In genomic region chr3:133527306-133527705, GRCh38 we compare ENCODE assay signal across 22 cellular contexts. TPM values are rescaled to one million over a fixed set of nuclear protein-coding genes. Genes with fewer than 3 reads are reported as not detected.
A peak's percentile ranks its signal among the peaks of the same experiment; 100 is the strongest.
DNase-seq lines count a peak whose midpoint lies in the region; TF ChIP-seq lines count a peak whose summit lies in the region.
"Had no signal": no experiment of that assay in that cellular context is flagged by ENCODE, and none has a peak within 500 bp of the region (broad histone marks: within the 10 kb centered on the region; RNA-seq: fewer than 3 reads in every experiment).

No MANE protein-coding gene starts in this region.

- no peaks in the 10 kb centered on the region for H3K79me2 ChIP-seq in neural cell (replicated peaks; ENCODE audit: insufficient read depth, low read length)

- no peak for TF ChIP-seq CTCF in colonic mucosa (IDR thresholded peaks at IDR 0.05)
- no peak for TF ChIP-seq CTCF in neural cell (IDR thresholded peaks at IDR 0.05; ENCODE audit: poor library complexity, severe bottlenecking)

- no peak for TF ChIP-seq RAD21 in neural cell (conservative IDR thresholded peaks at IDR 0.05)

- no peaks in the 10 kb centered on the region for H3K4me1 ChIP-seq in colonic mucosa
- H3K4me1 ChIP-seq: Peyer's patch had no signal

- H3K36me3 ChIP-seq in colonic mucosa (no peaks in the 10 kb centered on the region), neural cell (ENCODE audit: insufficient read depth, low read length) (no peaks in the 10 kb centered on the region)
- H3K36me3 ChIP-seq: BLaER1 treated with 17β-estradiol and CSF1 and Interleukin-3, amounts not matched to agents 10 nM and 100 nM; Peyer's patch had no signal

- H4K20me1 ChIP-seq in neural cell (ENCODE audit: insufficient read depth), result no peaks in the 10 kb centered on the region
- H4K20me1 ChIP-seq: BLaER1 treated with 17β-estradiol and CSF1 and Interleukin-3, amounts not matched to agents 10 nM and 100 nM had no signal

- H3K9me2 ChIP-seq in neural cell (ENCODE audit: insufficient read depth, low read length), result no peaks in the 10 kb centered on the region
- H3K9me2 ChIP-seq: SK-N-SH had no signal

- no peaks in the 10 kb centered on the region for H3F3A ChIP-seq in neural cell (ENCODE audit: insufficient read depth, low read length, poor library complexity, severe bottlenecking)

- no peaks in the 10 kb centered on the region for H3K9me3 ChIP-seq in colonic mucosa
- no peaks in the 10 kb centered on the region for H3K9me3 ChIP-seq in neural cell (ENCODE audit: low read length)
- H3K9me3 ChIP-seq: body of pancreas, Peyer's patch, SK-N-SH had no signal

- TF ChIP-seq EP300 in neural cell (conservative IDR thresholded peaks at IDR 0.05; ENCODE audit: poor library complexity, severe bottlenecking), result peak; percentile 27

- H3K27ac ChIP-seq in colonic mucosa (no peak overlapping the region), neural cell (ENCODE audit: low read length) (no peak overlapping the region)
- H3K27ac ChIP-seq: body of pancreas, Peyer's patch, skin epidermis had no signal

- in situ Hi-C loops in ACHN (cut with HindIII; ENCODE audit: low pct_ligation_motif_present, low pct_unique_long_range_greater_than_20kb, low sequenced_read_pairs), result no loop called here

- H3K27me3 ChIP-seq in colonic mucosa (no peaks in the 10 kb centered on the region), neural cell (ENCODE audit: insufficient read depth, low read depth, low read length) (no peaks in the 10 kb centered on the region)
- H3K27me3 ChIP-seq: BLaER1 treated with 17β-estradiol and CSF1 and Interleukin-3, amounts not matched to agents 10 nM and 100 nM; body of pancreas; Peyer's patch had no signal

- DNase-seq in DMS 273 (lab: John Stamatoyannopoulos, UW; ENCODE audit: unreplicated experiment) (peak; percentile 47), DMS 273 treated with DMSO at 0.1 percent for 48 hours (lab: John Stamatoyannopoulos, UW) (no peak), NCI-H146 treated with DMSO at 0.1 percent for 48 hours (lab: John Stamatoyannopoulos, UW; ENCODE audit: unreplicated experiment) (peak; percentile 47), colonic mucosa (peak; percentile 54), SIG-M5 (lab: John Stamatoyannopoulos, UW) (no peak), ACHN (no peak)
- no peak for DNase-seq in activated CD8-positive, alpha-beta memory T cell treated with anti-CD3 and anti-CD28 coated beads, Interleukin-2, amount 50 U/mL, for 4 hours
- DNase-seq: 8988T; activated CD4-positive, CD25-positive, alpha-beta regulatory T cell; activated CD8-positive, alpha-beta T cell treated with anti-CD3 and anti-CD28 coated beads for 36 hours; activated T-cell treated with anti-CD3 and anti-CD28 coated beads, Interleukin-2, amount 50 U/mL, for 48 hours; H7; mesendoderm; NCI-H2029 treated with DMSO at 0.1 percent for 48 hours; NCI-H524; Peyer's patch; SK-N-SH; stimulated activated CD4-positive, alpha-beta T cell treated with anti-CD3 and anti-CD28 coated beads, Interleukin-4, amount 100 ng/mL, for 1 hour had no signal

- no peak overlapping the region for H2AFZ ChIP-seq in neural cell (ENCODE audit: low read depth, low read length)

- no peak overlapping the region for H3K4me2 ChIP-seq in neural cell (ENCODE audit: low read length)
- H3K4me2 ChIP-seq: SK-N-SH had no signal

- no peak overlapping the region for H3K4me3 ChIP-seq in colonic mucosa
- no peak overlapping the region for H3K4me3 ChIP-seq in neural cell (ENCODE audit: low read length)
- H3K4me3 ChIP-seq: BLaER1 treated with 17β-estradiol and CSF1 and Interleukin-3, amounts not matched to agents 10 nM and 100 nM; body of pancreas; Peyer's patch; skin epidermis had no signal

- H3K9ac ChIP-seq in colonic mucosa (ENCODE audit: low read depth in 2 of 2, low read length in 2 of 2), result no peak overlapping the region
- no peak overlapping the region for H3K9ac ChIP-seq in neural cell (ENCODE audit: low read length)
- H3K9ac ChIP-seq: SK-N-SH had no signal

- intact Hi-C loops in colonic mucosa (cut with DNase I), result no loop called here

TF ChIP-seq in neural cell, 6 proteins besides CTCF, POLR2A, EP300 and RAD21:
- TF ChIP-seq SMC3 (conservative IDR thresholded peaks at IDR 0.05; ENCODE audit: poor library complexity) (no peak), POLR2AphosphoS5 (IDR thresholded peaks at IDR 0.05) (peak; percentile 4)

RNA-seq across cellular contexts. Expression of gene CDV3, which starts 46.2 kb away (rescaled TPM):
- total RNA-seq in colonic mucosa, result 100 to 1,000 TPM; 126 to 142 TPM
- 77.1 and 89.3 TPM in 2 replicates for polyA plus RNA-seq in neural cell
- 111 and 116 TPM in 2 replicates for polyA minus RNA-seq in neural cell

Comparison
In these comparisons a context has a peak if more than half of its experiments do, and no peak if none do; other contexts are left out.
1. DNase-seq: peak in DMS 273 (single experiment), NCI-H146 treated with DMSO at 0.1 percent for 48 hours (single experiment) and colonic mucosa (single experiment); none in DMS 273 treated with DMSO at 0.1 percent for 48 hours (single experiment), SIG-M5 (single experiment), ACHN (single experiment) and activated CD8-positive, alpha-beta memory T cell treated with anti-CD3 and anti-CD28 coated beads, Interleukin-2, amount 50 U/mL, for 4 hours (single experiment).